Comparison of ENCODE assay signal across 28 cellular contexts in the genomic region with DNA sequence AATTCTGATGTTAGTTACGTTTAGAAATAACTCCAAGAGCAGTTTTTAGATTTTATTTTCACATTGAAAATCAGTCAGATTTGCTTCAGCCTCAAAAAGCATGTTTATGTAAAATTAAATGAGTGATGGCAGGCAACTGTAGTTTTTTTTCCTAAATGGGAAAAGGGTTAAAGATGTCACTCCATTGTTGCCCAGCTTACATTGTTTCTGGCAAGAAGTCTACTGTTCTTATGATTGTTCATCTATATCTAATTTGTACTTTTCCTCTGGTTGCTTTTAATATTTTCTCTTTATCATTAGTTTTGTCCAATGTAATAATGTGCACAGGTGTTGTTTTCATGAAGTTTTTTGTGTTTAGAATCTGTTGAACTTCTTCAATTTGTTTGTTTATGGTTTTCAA.
"Had no signal": no experiment of that assay in that cellular context is flagged by ENCODE, and none has a peak within 500 bp of the region (broad histone marks: within the 10 kb centered on the region; RNA-seq: fewer than 3 reads in every experiment).

No MANE protein-coding gene starts in this region.

- H2AFZ ChIP-seq: hepatocyte had no signal

- H3K4me1 ChIP-seq: colonic mucosa, esophagus muscularis mucosa, esophagus squamous epithelium, foreskin keratinocyte, gastrocnemius medialis, gastroesophageal sphincter, heart left ventricle, heart right ventricle had no signal

- FAIRE-seq: endometrium, endothelial cell of umbilical vein had no signal

- H3K27ac ChIP-seq: colonic mucosa, coronary artery, dorsolateral prefrontal cortex, epithelial cell of prostate, esophagus muscularis mucosa, esophagus squamous epithelium, foreskin keratinocyte, gastrocnemius medialis, gastroesophageal sphincter, heart left ventricle, heart right ventricle, hepatocyte had no signal

- H3K36me3 ChIP-seq: colonic mucosa, esophagus muscularis mucosa, esophagus squamous epithelium, gastrocnemius medialis, gastroesophageal sphincter, heart left ventricle, heart right ventricle had no signal

- H3K27me3 ChIP-seq: colonic mucosa, dorsolateral prefrontal cortex, esophagus muscularis mucosa, esophagus squamous epithelium, gastrocnemius medialis, gastroesophageal sphincter, heart right ventricle had no signal

- H3K9me3 ChIP-seq: colonic mucosa, esophagus muscularis mucosa, esophagus squamous epithelium, gastrocnemius medialis, gastroesophageal sphincter, heart left ventricle, heart right ventricle had no signal

- H3K4me3 Mint-ChIP-seq: dendritic cell treated with granulocyte-macrophage colony-stimulating factor and Interleukin-4, amounts not matched to agents 40 ng/mL and 50 ng/mL, for 4 days; effector memory CD8-positive, alpha-beta T cell; endodermal cell had no signal

- H3K27ac Mint-ChIP-seq: dendritic cell treated with granulocyte-macrophage colony-stimulating factor and Interleukin-4, amounts not matched to agents 40 ng/mL and 50 ng/mL, for 4 days; effector memory CD8-positive, alpha-beta T cell; endodermal cell had no signal

- DNase-seq: colonic mucosa; cortex of kidney; dermis blood vessel endothelial cell; dorsolateral prefrontal cortex; effector CD4-positive, alpha-beta T cell; effector CD8-positive, alpha-beta T cell; effector memory CD4-positive, alpha-beta T cell; effector memory CD8-positive, alpha-beta T cell; endodermal cell; erythroblast; esophagus squamous epithelium; foreskin fibroblast; foreskin keratinocyte; foreskin melanocyte; gastrocnemius medialis; glutamatergic neuron; head of caudate nucleus; heart left ventricle; heart right ventricle had no signal

- ATAC-seq: effector memory CD8-positive, alpha-beta T cell; esophagus mucosa; foreskin keratinocyte; gastrocnemius medialis; gastroesophageal sphincter; heart left ventricle; heart right ventricle had no signal

- H3K4me3 ChIP-seq: colonic mucosa, coronary artery, dorsolateral prefrontal cortex, esophagus muscularis mucosa, esophagus squamous epithelium, gastrocnemius medialis, gastroesophageal sphincter, heart left ventricle, heart right ventricle, hepatocyte had no signal

- H3K4me1 Mint-ChIP-seq: endodermal cell had no signal

- H3K79me2 ChIP-seq: hepatocyte had no signal

- H3K4me2 ChIP-seq: hepatocyte had no signal

- H3K9me3 Mint-ChIP-seq: dendritic cell treated with granulocyte-macrophage colony-stimulating factor and Interleukin-4, amounts not matched to agents 40 ng/mL and 50 ng/mL, for 4 days; effector memory CD8-positive, alpha-beta T cell; endodermal cell had no signal
